In genomic region chr20:34578040-34578439, GRCh38 we compare ENCODE assay signal across 1 cellular context.
TF ChIP-seq lines count a peak whose summit lies in the region.

No MANE protein-coding gene starts in this region.

TF ChIP-seq in IMR-90, 13 proteins besides CTCF, POLR2A, EP300 and RAD21 (continued from another document):
- TF ChIP-seq USF2 (IDR thresholded peaks at IDR 0.05; ENCODE audit: low read depth, low read length), result no peak
- TF ChIP-seq CEBPB (IDR thresholded peaks at IDR 0.05; ENCODE audit: low read depth, low read length), result no peak
